1 cellular context compared by ENCODE assay signal in genomic region chr6:33613146-33613793, GRCh38.
TF ChIP-seq lines count a peak whose summit lies in the region.

No MANE protein-coding gene starts in this region.

TF ChIP-seq in HepG2, 621 proteins besides CTCF, POLR2A, EP300 and RAD21 (continued from another document and continues in another):
- TF ChIP-seq ETS1 (CRISPR knock-in tag; IDR thresholded peaks at IDR 0.05): no peak
- peak; percentile 86 for TF ChIP-seq ZNF18 (CRISPR knock-in tag; IDR thresholded peaks at IDR 0.05; ENCODE audit: insufficient replicate concordance)
- no peak for TF ChIP-seq ZNF382 (CRISPR knock-in tag; IDR thresholded peaks at IDR 0.05; ENCODE audit: borderline replicate concordance)
- 0 out of 2 replicates have a peak, but pooled peaks have one; percentile 42 for TF ChIP-seq MEF2D (CRISPR knock-in tag; IDR thresholded peaks at IDR 0.05)
- peak; percentile 73 for TF ChIP-seq ZBTB7A (CRISPR knock-in tag; IDR thresholded peaks at IDR 0.05)
- TF ChIP-seq MTF1 (CRISPR knock-in tag; IDR thresholded peaks at IDR 0.05): no peak
- TF ChIP-seq HNF1B (CRISPR knock-in tag; IDR thresholded peaks at IDR 0.05): peak; percentile 58; the same call in 1 of the 2 replicates
- peak; percentile 14; the same call in 1 of the 2 replicates for TF ChIP-seq CBFB (CRISPR knock-in tag; IDR thresholded peaks at IDR 0.05)
- peak; percentile 26; the same call in 1 of the 2 replicates for TF ChIP-seq ZNF12 (CRISPR knock-in tag; IDR thresholded peaks at IDR 0.05)
- no peak for TF ChIP-seq HCFC1 (IDR thresholded peaks at IDR 0.05; ENCODE audit: low read depth, low read length)
- no peak for TF ChIP-seq PBX3 (CRISPR knock-in tag; IDR thresholded peaks at IDR 0.05; ENCODE audit: borderline replicate concordance)
- TF ChIP-seq DPF2 (CRISPR knock-in tag; IDR thresholded peaks at IDR 0.05; ENCODE audit: borderline replicate concordance, low read depth): peak; percentile 78; the same call in 1 of the 2 replicates
- TF ChIP-seq TMF1 (CRISPR knock-in tag; IDR thresholded peaks at IDR 0.05; ENCODE audit: low read depth): no peak
- no peak for TF ChIP-seq ZBTB8A (CRISPR knock-in tag; IDR thresholded peaks at IDR 0.05; ENCODE audit: borderline replicate concordance, low read depth)
- TF ChIP-seq MXD3 (CRISPR knock-in tag; IDR thresholded peaks at IDR 0.05): no peak
- TF ChIP-seq ZFY (CRISPR knock-in tag; IDR thresholded peaks at IDR 0.05): peak; percentile 42; the same call in 1 of the 2 replicates
- TF ChIP-seq BHLHE40 (IDR thresholded peaks at IDR 0.05; ENCODE audit: low read length): peak; percentile 85
- peak; percentile 52; the same call in 1 of the 2 replicates for TF ChIP-seq BRD4 (CRISPR knock-in tag; IDR thresholded peaks at IDR 0.05)
- peak; percentile 84 for TF ChIP-seq SAP130 (CRISPR knock-in tag; IDR thresholded peaks at IDR 0.05; ENCODE audit: low read depth)
- TF ChIP-seq HIVEP1 (CRISPR knock-in tag; IDR thresholded peaks at IDR 0.05): no peak
- TF ChIP-seq ZNF263 (CRISPR knock-in tag; IDR thresholded peaks at IDR 0.05): no peak
- no peak for TF ChIP-seq MIER3 (CRISPR knock-in tag; IDR thresholded peaks at IDR 0.05; ENCODE audit: borderline replicate concordance)
- no peak for TF ChIP-seq BCLAF1 (IDR thresholded peaks at IDR 0.05)
- TF ChIP-seq ZNF280D (CRISPR knock-in tag; IDR thresholded peaks at IDR 0.05): 0 out of 2 replicates have a peak, but pooled peaks have one; percentile 62
- TF ChIP-seq HMG20B (CRISPR knock-in tag; conservative IDR thresholded peaks at IDR 0.05): peak; percentile 56; the same call in 1 of the 2 replicates
- TF ChIP-seq DMAP1 (CRISPR knock-in tag; IDR thresholded peaks at IDR 0.05): peak; percentile 86
- TF ChIP-seq ARNTL (CRISPR knock-in tag; IDR thresholded peaks at IDR 0.05): peak; percentile 93
- TF ChIP-seq PAWR (CRISPR knock-in tag; IDR thresholded peaks at IDR 0.05; ENCODE audit: borderline replicate concordance): no peak
- TF ChIP-seq ZFP62 (CRISPR knock-in tag; IDR thresholded peaks at IDR 0.05): no peak
- TF ChIP-seq ZBTB2 (CRISPR knock-in tag; IDR thresholded peaks at IDR 0.05; ENCODE audit: low read depth): no peak
- no peak for TF ChIP-seq EED (CRISPR knock-in tag; IDR thresholded peaks at IDR 0.05)
- TF ChIP-seq TBX3 (IDR thresholded peaks at IDR 0.05; ENCODE audit: borderline replicate concordance): peak; percentile 62
- 0 out of 2 replicates have a peak, but pooled peaks have one; percentile 54 for TF ChIP-seq TFDP2 (CRISPR knock-in tag; IDR thresholded peaks at IDR 0.05)
- no peak for TF ChIP-seq FOXC1 (CRISPR knock-in tag; IDR thresholded peaks at IDR 0.05; ENCODE audit: borderline replicate concordance)
- no peak for TF ChIP-seq ZNF224 (CRISPR knock-in tag; IDR thresholded peaks at IDR 0.05)
- 0 out of 2 replicates have a peak, but pooled peaks have one; percentile 23 for TF ChIP-seq ZNF264 (CRISPR knock-in tag; IDR thresholded peaks at IDR 0.05)
- no peak for TF ChIP-seq SNRNP70 (IDR thresholded peaks at IDR 0.05; ENCODE audit: low read depth, low read length)
- 0 out of 2 replicates have a peak, but pooled peaks have one; percentile 3 for TF ChIP-seq NFE2L2 (IDR thresholded peaks at IDR 0.05; ENCODE audit: low read length)
- TF ChIP-seq BRCA1 (CRISPR knock-in tag; IDR thresholded peaks at IDR 0.05): no peak
